ENCODE assay signal across 19 cellular contexts in the genomic region with DNA sequence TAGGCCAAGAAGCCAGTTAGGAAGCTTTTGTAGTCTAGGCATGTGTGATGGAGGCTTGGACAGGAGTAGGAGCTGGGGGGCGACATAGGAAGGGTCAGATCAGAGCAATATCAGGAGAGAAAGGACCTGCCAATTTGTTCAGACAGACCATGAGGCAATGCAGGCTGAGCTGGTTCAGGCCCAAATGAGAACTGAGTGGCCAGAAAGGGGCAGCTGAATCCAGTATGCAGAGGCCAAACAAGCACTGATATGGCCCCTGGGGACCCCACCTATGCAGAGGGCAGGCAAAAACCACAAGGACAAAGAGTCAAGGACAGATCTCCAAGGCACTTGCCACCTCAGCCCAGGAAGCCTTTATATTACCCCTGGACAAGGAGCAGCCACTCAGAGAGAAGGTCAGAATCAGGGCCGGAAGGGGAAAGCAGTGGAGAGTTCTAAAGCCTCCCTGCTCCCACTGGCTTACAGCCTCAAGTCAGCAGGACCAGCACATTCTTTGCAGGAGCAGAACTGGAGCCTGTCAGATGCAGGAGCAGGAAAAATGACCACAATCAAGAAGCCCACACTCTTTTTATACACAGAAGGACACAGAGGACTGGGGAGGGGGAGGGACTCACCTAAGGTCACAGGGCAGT. TPM values are rescaled to one million over a fixed set of nuclear protein-coding genes. Genes with fewer than 3 reads are reported as not detected.
A peak's percentile ranks its signal among the peaks of the same experiment; 100 is the strongest.
DNase-seq lines count a peak whose midpoint lies in the region; ATAC-seq and TF ChIP-seq lines count a peak whose summit lies in the region.
"Had no signal": no experiment of that assay in that cellular context is flagged by ENCODE, and none has a peak within 500 bp of the region (broad histone marks: within the 10 kb centered on the region; RNA-seq: fewer than 3 reads in every experiment).

No MANE protein-coding gene starts in this region.

- no peak for TF ChIP-seq POLR2A in tibial nerve (IDR thresholded peaks at IDR 0.05)

- H3K4me3 ChIP-seq in right atrium auricular region: no peak overlapping the region
- H3K4me3 ChIP-seq in tibial nerve: no peak overlapping the region
- H3K4me3 ChIP-seq: GM23338, PC-9 had no signal

- DNase-seq in Right ventricle myocardium superior: no peak
- no peak for DNase-seq in right atrium auricular region (ENCODE audit: low spot score)
- peak; percentile 38 for DNase-seq in left lobe of liver (ENCODE audit: low spot score)
- DNase-seq in sciatic nerve (ENCODE audit: low spot score): no peak
- no peak for DNase-seq in tibial nerve (ENCODE audit: low spot score in 2 of 2)
- DNase-seq: CD8-positive, alpha-beta memory T cell; DMS79 treated with DMSO at 0.1 percent for 48 hours; NCI-H1092; NCI-H146; NCI-H2081; NCI-H510A; NCI-H774; PC-9 had no signal

- TF ChIP-seq CTCF in right atrium auricular region (IDR thresholded peaks at IDR 0.05): no peak
- no peak for TF ChIP-seq CTCF in tibial nerve (IDR thresholded peaks at IDR 0.05)

- intact Hi-C loops in Right ventricle myocardium superior (cut with DNase I): no loop called here
- intact Hi-C loops in sciatic nerve (cut with DNase I): no loop called here

- TF ChIP-seq EP300 in tibial nerve (IDR thresholded peaks at IDR 0.05): no peak

- H3K9me3 ChIP-seq in right atrium auricular region (no peaks in the 10 kb centered on the region), tibial nerve (no peaks in the 10 kb centered on the region)

- 30 to 41% methylated on average over 2 of the region's 2 CpGs for WGBS in tibial nerve, 2 donors

- H3K36me3 ChIP-seq in right atrium auricular region: no peaks in the 10 kb centered on the region
- no peaks in the 10 kb centered on the region for H3K36me3 ChIP-seq in tibial nerve

- H3K4me1 ChIP-seq in right atrium auricular region (no peaks in the 10 kb centered on the region), tibial nerve (peaks cover 0 to 27% (median 6%) of the 10 kb centered on the region in 4 donors)

- H3K27ac ChIP-seq in right atrium auricular region: peak overlapping the region in 1 of 2 donors; percentile 31
- peak overlapping the region in 2 of 4 donors; percentile 18 to 76 for H3K27ac ChIP-seq in tibial nerve
- H3K27ac ChIP-seq: KMS-11, PC-9 had no signal

- ATAC-seq in Right ventricle myocardium superior (ENCODE audit: poor library complexity): peak; percentile 45
- ATAC-seq in left lobe of liver: peak; percentile 57
- peak; percentile 65 for ATAC-seq in sciatic nerve
- no peak for ATAC-seq in GM19395 (IDR thresholded peaks at IDR 0.05; ENCODE audit: unreplicated experiment)
- ATAC-seq in HG02981 (IDR thresholded peaks at IDR 0.05; ENCODE audit: unreplicated experiment): no peak
- no peak for ATAC-seq in GM18909 (IDR thresholded peaks at IDR 0.05; ENCODE audit: poor library complexity, unreplicated experiment)
- ATAC-seq: GM23338 had no signal

- no peaks in the 10 kb centered on the region for H3K27me3 ChIP-seq in right atrium auricular region
- H3K27me3 ChIP-seq in tibial nerve: no peaks in the 10 kb centered on the region

RNA-seq across cellular contexts. Expression of gene CLMN, which starts 37.2 kb away (rescaled TPM):
- total RNA-seq in Right ventricle myocardium superior (9.0 TPM), right atrium auricular region (1 to 10 TPM; 3.4 to 4.0 TPM), left lobe of liver (67.7 TPM), sciatic nerve (41.8 TPM), tibial nerve (10 to 100 TPM; 31.2 to 49.8 (median 40.9) TPM)
- total RNA-seq: G401 had no signal

Comparison
In these comparisons a context has a peak if more than half of its experiments do, and no peak if none do; other contexts are left out.
1. ATAC-seq: peak in Right ventricle myocardium superior (single experiment), left lobe of liver (single experiment) and sciatic nerve (single experiment); none in GM19395 (single experiment), HG02981 (single experiment) and GM18909 (single experiment).